14 cellular contexts compared by ENCODE assay signal in the genomic region with DNA sequence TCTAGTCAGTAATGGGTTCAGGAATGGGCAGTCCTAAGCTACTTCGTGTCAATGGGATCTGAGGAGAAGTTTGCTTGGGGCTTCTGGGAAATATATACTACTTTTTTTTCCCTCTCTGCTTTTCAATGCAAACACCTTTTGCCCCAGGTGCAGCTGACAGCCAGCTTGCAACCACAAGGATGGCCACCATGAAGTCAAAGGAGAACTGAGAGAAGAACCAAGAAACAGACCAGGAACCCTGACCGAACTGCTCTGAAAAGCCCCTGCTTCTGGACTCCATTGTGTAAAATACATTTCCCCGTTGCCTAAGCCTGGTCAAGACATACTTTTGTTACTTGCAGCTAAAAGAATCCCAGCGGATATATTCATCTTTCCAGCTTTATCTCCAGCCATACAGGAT. TPM values are rescaled to one million over a fixed set of nuclear protein-coding genes. Genes with fewer than 3 reads are reported as not detected.
DNase-seq lines count a peak whose midpoint lies in the region; ATAC-seq and TF ChIP-seq lines count a peak whose summit lies in the region.
"Had no signal": no experiment of that assay in that cellular context is flagged by ENCODE, and none has a peak within 500 bp of the region (broad histone marks: within the 10 kb centered on the region; RNA-seq: fewer than 3 reads in every experiment).

No MANE protein-coding gene starts in this region.

- H3K27me3 ChIP-seq in MM.1S (replicated peaks; ENCODE audit: insufficient read depth, low read length) (no peaks in the 10 kb centered on the region), esophagus squamous epithelium (no peaks in the 10 kb centered on the region)
- H3K27me3 ChIP-seq: heart right ventricle had no signal

- H3K36me3 ChIP-seq in MM.1S (replicated peaks; ENCODE audit: insufficient read depth, low read length) (no peaks in the 10 kb centered on the region), esophagus squamous epithelium (no peaks in the 10 kb centered on the region)
- H3K36me3 ChIP-seq: heart right ventricle had no signal

- intact Hi-C loops in esophagus squamous epithelium (cut with DNase I): loop anchor here (10.0 kb wide), 1 partner anchor 114 kb away; no protein-coding TSS in a partner anchor

- WGBS in esophagus squamous epithelium, 2 donors: 84 to 95% methylated on average over 4 of the region's 4 CpGs

- no peak overlapping the region for H3K4me3 ChIP-seq in MM.1S (ENCODE audit: low read length)
- H3K4me3 ChIP-seq in esophagus squamous epithelium: no peak overlapping the region
- H3K4me3 ChIP-seq: heart right ventricle had no signal

- no peaks in the 10 kb centered on the region for H3K9me2 ChIP-seq in MM.1S (replicated peaks; ENCODE audit: insufficient read depth, low read length)

- H3K9me3 ChIP-seq in MM.1S (replicated peaks; ENCODE audit: insufficient read depth, low read length) (no peaks in the 10 kb centered on the region), esophagus squamous epithelium (no peaks in the 10 kb centered on the region)
- H3K9me3 ChIP-seq: heart right ventricle had no signal

- TF ChIP-seq CTCF in MM.1S (IDR thresholded peaks at IDR 0.05; ENCODE audit: low read length) (no peak), esophagus squamous epithelium (IDR thresholded peaks at IDR 0.05) (no peak)

- H2AFZ ChIP-seq in MM.1S (ENCODE audit: low read length): peak overlapping the region; percentile 29

- peaks cover 5% of the 10 kb centered on the region; the same call in 1 of the 2 replicates for H3F3A ChIP-seq in MM.1S (ENCODE audit: insufficient read depth, low read length)

- H3K9ac ChIP-seq in MM.1S (ENCODE audit: low read length): no peak overlapping the region; the same call in 1 of the 2 replicates

- H3K4me1 ChIP-seq in MM.1S (ENCODE audit: low read length) (peaks cover 46% of the 10 kb centered on the region), esophagus squamous epithelium (peaks cover 13 to 37% (median 30%) of the 10 kb centered on the region in 3 donors)

- DNase-seq in MM.1S: peak; percentile 67
- DNase-seq in COLO668 (lab: John Stamatoyannopoulos, UW; ENCODE audit: unreplicated experiment): no peak
- DNase-seq in esophagus squamous epithelium (lab: John Stamatoyannopoulos, UW): no peak
- no peak for DNase-seq in RPMI8226
- DNase-seq in hypothalamus (lab: John Stamatoyannopoulos, UW): no peak
- DNase-seq: activated CD8-positive, alpha-beta memory T cell treated with anti-CD3 and anti-CD28 coated beads, Interleukin-2, amount 50 U/mL, for 48 hours; HCEC 1CT; heart right ventricle; posterior cingulate gyrus; stimulated activated CD4-positive, alpha-beta T cell treated with anti-CD3 and anti-CD28 coated beads, Interleukin-4, amount 100 ng/mL, for 1 hour had no signal

- ATAC-seq in GM18520 (IDR thresholded peaks at IDR 0.05; ENCODE audit: unreplicated experiment): peak; percentile 78
- ATAC-seq in GM21447 (IDR thresholded peaks at IDR 0.05; ENCODE audit: unreplicated experiment): peak; percentile 83
- peak; percentile 76 for ATAC-seq in HG03039 (IDR thresholded peaks at IDR 0.05; ENCODE audit: unreplicated experiment)
- ATAC-seq: heart right ventricle, Right ventricle myocardium inferior had no signal

- H3K27ac ChIP-seq in MM.1S (ENCODE audit: low read length) (peak overlapping the region; percentile 58), esophagus squamous epithelium (no peak overlapping the region)
- H3K27ac ChIP-seq: heart right ventricle had no signal

- no peak for TF ChIP-seq POLR2A in esophagus squamous epithelium (IDR thresholded peaks at IDR 0.05)

- peak overlapping the region; percentile 33 for H3K4me2 ChIP-seq in MM.1S (ENCODE audit: low read depth, low read length)

- H4K20me1 ChIP-seq in MM.1S (ENCODE audit: insufficient read depth, low read length): no peaks in the 10 kb centered on the region

- H3K79me2 ChIP-seq in MM.1S (ENCODE audit: low read length): no peaks in the 10 kb centered on the region

RNA-seq across cellular contexts. Expression of a gene that starts 20.1 kb away (rescaled TPM):
- 100 to 1,000 TPM; 418 to 565 (median 463) TPM for total RNA-seq in esophagus squamous epithelium
